Comparison of ENCODE assay signal across 15 cellular contexts in the genomic region with DNA sequence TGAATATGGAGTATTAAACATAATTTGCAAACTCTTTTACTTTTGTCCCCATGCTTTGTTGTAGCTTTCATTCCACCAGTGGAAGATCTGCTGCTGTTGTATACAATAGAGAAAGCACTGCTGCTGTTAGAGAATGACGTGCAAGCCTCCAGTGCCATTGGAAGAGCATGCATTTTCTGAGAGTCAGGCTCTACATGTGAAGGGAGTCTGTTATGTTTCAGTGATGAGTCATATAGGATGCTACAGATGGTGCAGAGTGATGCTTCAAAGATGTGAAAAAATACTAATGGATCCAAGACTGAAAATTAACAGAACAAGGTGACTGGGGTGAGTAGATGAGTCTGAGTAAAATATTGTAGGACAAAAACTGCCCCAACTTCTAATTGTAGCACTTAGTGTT. TPM values are rescaled to one million over a fixed set of nuclear protein-coding genes. Genes with fewer than 3 reads are reported as not detected.
A peak's percentile ranks its signal among the peaks of the same experiment; 100 is the strongest.
DNase-seq lines count a peak whose midpoint lies in the region; ATAC-seq and TF ChIP-seq lines count a peak whose summit lies in the region.
"Had no signal": no experiment of that assay in that cellular context is flagged by ENCODE, and none has a peak within 500 bp of the region (broad histone marks: within the 10 kb centered on the region; RNA-seq: fewer than 3 reads in every experiment).

No MANE protein-coding gene starts in this region.

- peak overlapping the region; percentile 51 for H3K4me2 ChIP-seq in OCI-LY7 (ENCODE audit: low read length)
- H3K4me2 ChIP-seq: BLaER1 had no signal

- peaks cover 77% of the 10 kb centered on the region for H3K4me1 ChIP-seq in OCI-LY7 (ENCODE audit: insufficient read depth, low read length, poor library complexity, severe bottlenecking)
- H3K4me1 ChIP-seq: lower lobe of right lung, right atrium auricular region, stomach had no signal

- no peaks in the 10 kb centered on the region for H3K36me3 ChIP-seq in OCI-LY7 (ENCODE audit: insufficient read depth, low read length)
- H3K36me3 ChIP-seq: BLaER1, lower lobe of right lung, right atrium auricular region, stomach had no signal

- peak overlapping the region; percentile 66 for H2AFZ ChIP-seq in OCI-LY7 (ENCODE audit: low read length)

- CTCF ChIA-PET in OCI-LY7 (lab: Charles Lee; ENCODE audit: unreplicated experiment): no interaction called here

- intact Hi-C loops in OCI-LY7 (cut with micrococcal nuclease; ENCODE audit: unreplicated experiment): no loop called here
- intact Hi-C loops in left cardiac atrium (cut with DNase I): no loop called here

- H3K9me2 ChIP-seq in OCI-LY7 (ENCODE audit: insufficient read depth, low read length): no peaks in the 10 kb centered on the region

- no peaks in the 10 kb centered on the region for H3K79me2 ChIP-seq in OCI-LY7 (ENCODE audit: insufficient read depth, low read depth, low read length)

- no peaks in the 10 kb centered on the region for H4K20me1 ChIP-seq in OCI-LY7 (ENCODE audit: insufficient read depth, low read length)
- H4K20me1 ChIP-seq: BLaER1 had no signal

- H3K27ac ChIP-seq in OCI-LY7 (ENCODE audit: low read depth, low read length, poor library complexity, severe bottlenecking): peak overlapping the region; percentile 31
- H3K27ac ChIP-seq: BLaER1, lower lobe of right lung, right atrium auricular region, stomach had no signal

- DNase-seq in stimulated activated CD4-positive, alpha-beta T cell treated with anti-CD3 and anti-CD28 coated beads, Interleukin-4, amount 100 ng/mL, for 24 hours: peak; percentile 19
- DNase-seq in stimulated activated CD4-positive, alpha-beta T cell treated with anti-CD3 and anti-CD28 coated beads, Interleukin-2, amount 100 ng/mL, for 24 hours: no peak
- DNase-seq in OCI-LY7 (ENCODE audit: low spot score): no peak
- DNase-seq in choroid plexus epithelial cell (ENCODE audit: low read depth): peak; percentile 45
- DNase-seq in left cardiac atrium: no peak
- no peak for DNase-seq in LoVo (ENCODE audit: low spot score)
- no peak for DNase-seq in 8988T
- DNase-seq: activated gamma-delta T cell, H7, lower lobe of right lung, NCI-H2081 treated with DMSO at 0.1 percent for 48 hours, stomach had no signal

- H3K9me3 ChIP-seq in OCI-LY7 (ENCODE audit: low read length): no peaks in the 10 kb centered on the region
- H3K9me3 ChIP-seq: BLaER1, lower lobe of right lung, right atrium auricular region, stomach had no signal

- POLR2A ChIA-PET in OCI-LY7 (lab: Charles Lee): interaction anchor here (0.8 to 6.8 kb wide), 15 partner anchors 8 to 74 kb away, joined by 3 to 74 read pairs (median 4); no protein-coding TSS in a partner anchor

- no TSS peak for BruUV-seq in OCI-LY7 (replicated peaks; lab: Mats Ljungman, UMichigan)

- ATAC-seq in left cardiac atrium (no peak), GM18517 (IDR thresholded peaks at IDR 0.05; ENCODE audit: unreplicated experiment) (no peak)
- ATAC-seq: lower lobe of right lung had no signal

- no peak overlapping the region for H3K4me3 ChIP-seq in OCI-LY7 (ENCODE audit: low read depth, low read length, poor library complexity, severe bottlenecking)
- no peak overlapping the region for H3K4me3 ChIP-seq in choroid plexus epithelial cell (ENCODE audit: low read depth, low read length)
- H3K4me3 ChIP-seq: BLaER1, lower lobe of right lung, right atrium auricular region, stomach had no signal

- TF ChIP-seq CTCF in OCI-LY7 (conservative IDR thresholded peaks at IDR 0.05; ENCODE audit: low read length) (no peak), choroid plexus epithelial cell (conservative IDR thresholded peaks at IDR 0.05; ENCODE audit: low read depth, low read length) (no peak)

RNA-seq across cellular contexts. Expression of a gene that starts 22.4 kb away (rescaled TPM):
- total RNA-seq in OCI-LY7 (2014; rRNA removed; shearing (Covaris generic)): 92.0 and 95.7 TPM in 2 replicates
- total RNA-seq in OCI-LY7 (2022) (163 and 265 TPM in 2 replicates), left cardiac atrium (1 to 10 TPM; 2.0 to 2.5 TPM)

Comparison
In these comparisons a context has a peak if more than half of its experiments do, and no peak if none do; other contexts are left out.
1. DNase-seq: peak in stimulated activated CD4-positive, alpha-beta T cell treated with anti-CD3 and anti-CD28 coated beads, Interleukin-4, amount 100 ng/mL, for 24 hours (single experiment) and choroid plexus epithelial cell (single experiment); none in stimulated activated CD4-positive, alpha-beta T cell treated with anti-CD3 and anti-CD28 coated beads, Interleukin-2, amount 100 ng/mL, for 24 hours (0 of 2), OCI-LY7 (single experiment), left cardiac atrium (single experiment), LoVo (single experiment) and 8988T (single experiment).
2. RNA of a gene that starts 22.4 kb away (total RNA-seq): 92.0 to 265 TPM in OCI-LY7; 2.0 to 2.5 TPM in left cardiac atrium; every median in the first group is over 10 times any median in the second.